ENCODE assay signal across 1 cellular context in genomic region chr6:170584181-170584953, GRCh38.
TF ChIP-seq lines count a peak whose summit lies in the region.

A gene with protein sequence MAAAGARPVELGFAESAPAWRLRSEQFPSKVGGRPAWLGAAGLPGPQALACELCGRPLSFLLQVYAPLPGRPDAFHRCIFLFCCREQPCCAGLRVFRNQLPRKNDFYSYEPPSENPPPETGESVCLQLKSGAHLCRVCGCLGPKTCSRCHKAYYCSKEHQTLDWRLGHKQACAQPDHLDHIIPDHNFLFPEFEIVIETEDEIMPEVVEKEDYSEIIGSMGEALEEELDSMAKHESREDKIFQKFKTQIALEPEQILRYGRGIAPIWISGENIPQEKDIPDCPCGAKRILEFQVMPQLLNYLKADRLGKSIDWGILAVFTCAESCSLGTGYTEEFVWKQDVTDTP (minus strand): TSS chr6:170584637. CDS start chr6:170584581, 56 bp downstream.

TF ChIP-seq in GM23338, 12 proteins besides CTCF, POLR2A, EP300 and RAD21 (continued from another document):
- TF ChIP-seq, protein P1, sequence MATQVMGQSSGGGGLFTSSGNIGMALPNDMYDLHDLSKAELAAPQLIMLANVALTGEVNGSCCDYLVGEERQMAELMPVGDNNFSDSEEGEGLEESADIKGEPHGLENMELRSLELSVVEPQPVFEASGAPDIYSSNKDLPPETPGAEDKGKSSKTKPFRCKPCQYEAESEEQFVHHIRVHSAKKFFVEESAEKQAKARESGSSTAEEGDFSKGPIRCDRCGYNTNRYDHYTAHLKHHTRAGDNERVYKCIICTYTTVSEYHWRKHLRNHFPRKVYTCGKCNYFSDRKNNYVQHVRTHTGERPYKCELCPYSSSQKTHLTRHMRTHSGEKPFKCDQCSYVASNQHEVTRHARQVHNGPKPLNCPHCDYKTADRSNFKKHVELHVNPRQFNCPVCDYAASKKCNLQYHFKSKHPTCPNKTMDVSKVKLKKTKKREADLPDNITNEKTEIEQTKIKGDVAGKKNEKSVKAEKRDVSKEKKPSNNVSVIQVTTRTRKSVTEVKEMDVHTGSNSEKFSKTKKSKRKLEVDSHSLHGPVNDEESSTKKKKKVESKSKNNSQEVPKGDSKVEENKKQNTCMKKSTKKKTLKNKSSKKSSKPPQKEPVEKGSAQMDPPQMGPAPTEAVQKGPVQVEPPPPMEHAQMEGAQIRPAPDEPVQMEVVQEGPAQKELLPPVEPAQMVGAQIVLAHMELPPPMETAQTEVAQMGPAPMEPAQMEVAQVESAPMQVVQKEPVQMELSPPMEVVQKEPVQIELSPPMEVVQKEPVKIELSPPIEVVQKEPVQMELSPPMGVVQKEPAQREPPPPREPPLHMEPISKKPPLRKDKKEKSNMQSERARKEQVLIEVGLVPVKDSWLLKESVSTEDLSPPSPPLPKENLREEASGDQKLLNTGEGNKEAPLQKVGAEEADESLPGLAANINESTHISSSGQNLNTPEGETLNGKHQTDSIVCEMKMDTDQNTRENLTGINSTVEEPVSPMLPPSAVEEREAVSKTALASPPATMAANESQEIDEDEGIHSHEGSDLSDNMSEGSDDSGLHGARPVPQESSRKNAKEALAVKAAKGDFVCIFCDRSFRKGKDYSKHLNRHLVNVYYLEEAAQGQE (IDR thresholded peaks at IDR 0.05; ENCODE audit: unreplicated experiment) = no peak
- no peak for TF ChIP-seq ZNF331 (CRISPR knock-in tag; IDR thresholded peaks at IDR 0.05; ENCODE audit: low read depth)
- no peak for TF ChIP-seq JUNB (IDR thresholded peaks at IDR 0.05; ENCODE audit: unreplicated experiment)
- TF ChIP-seq, protein P2, sequence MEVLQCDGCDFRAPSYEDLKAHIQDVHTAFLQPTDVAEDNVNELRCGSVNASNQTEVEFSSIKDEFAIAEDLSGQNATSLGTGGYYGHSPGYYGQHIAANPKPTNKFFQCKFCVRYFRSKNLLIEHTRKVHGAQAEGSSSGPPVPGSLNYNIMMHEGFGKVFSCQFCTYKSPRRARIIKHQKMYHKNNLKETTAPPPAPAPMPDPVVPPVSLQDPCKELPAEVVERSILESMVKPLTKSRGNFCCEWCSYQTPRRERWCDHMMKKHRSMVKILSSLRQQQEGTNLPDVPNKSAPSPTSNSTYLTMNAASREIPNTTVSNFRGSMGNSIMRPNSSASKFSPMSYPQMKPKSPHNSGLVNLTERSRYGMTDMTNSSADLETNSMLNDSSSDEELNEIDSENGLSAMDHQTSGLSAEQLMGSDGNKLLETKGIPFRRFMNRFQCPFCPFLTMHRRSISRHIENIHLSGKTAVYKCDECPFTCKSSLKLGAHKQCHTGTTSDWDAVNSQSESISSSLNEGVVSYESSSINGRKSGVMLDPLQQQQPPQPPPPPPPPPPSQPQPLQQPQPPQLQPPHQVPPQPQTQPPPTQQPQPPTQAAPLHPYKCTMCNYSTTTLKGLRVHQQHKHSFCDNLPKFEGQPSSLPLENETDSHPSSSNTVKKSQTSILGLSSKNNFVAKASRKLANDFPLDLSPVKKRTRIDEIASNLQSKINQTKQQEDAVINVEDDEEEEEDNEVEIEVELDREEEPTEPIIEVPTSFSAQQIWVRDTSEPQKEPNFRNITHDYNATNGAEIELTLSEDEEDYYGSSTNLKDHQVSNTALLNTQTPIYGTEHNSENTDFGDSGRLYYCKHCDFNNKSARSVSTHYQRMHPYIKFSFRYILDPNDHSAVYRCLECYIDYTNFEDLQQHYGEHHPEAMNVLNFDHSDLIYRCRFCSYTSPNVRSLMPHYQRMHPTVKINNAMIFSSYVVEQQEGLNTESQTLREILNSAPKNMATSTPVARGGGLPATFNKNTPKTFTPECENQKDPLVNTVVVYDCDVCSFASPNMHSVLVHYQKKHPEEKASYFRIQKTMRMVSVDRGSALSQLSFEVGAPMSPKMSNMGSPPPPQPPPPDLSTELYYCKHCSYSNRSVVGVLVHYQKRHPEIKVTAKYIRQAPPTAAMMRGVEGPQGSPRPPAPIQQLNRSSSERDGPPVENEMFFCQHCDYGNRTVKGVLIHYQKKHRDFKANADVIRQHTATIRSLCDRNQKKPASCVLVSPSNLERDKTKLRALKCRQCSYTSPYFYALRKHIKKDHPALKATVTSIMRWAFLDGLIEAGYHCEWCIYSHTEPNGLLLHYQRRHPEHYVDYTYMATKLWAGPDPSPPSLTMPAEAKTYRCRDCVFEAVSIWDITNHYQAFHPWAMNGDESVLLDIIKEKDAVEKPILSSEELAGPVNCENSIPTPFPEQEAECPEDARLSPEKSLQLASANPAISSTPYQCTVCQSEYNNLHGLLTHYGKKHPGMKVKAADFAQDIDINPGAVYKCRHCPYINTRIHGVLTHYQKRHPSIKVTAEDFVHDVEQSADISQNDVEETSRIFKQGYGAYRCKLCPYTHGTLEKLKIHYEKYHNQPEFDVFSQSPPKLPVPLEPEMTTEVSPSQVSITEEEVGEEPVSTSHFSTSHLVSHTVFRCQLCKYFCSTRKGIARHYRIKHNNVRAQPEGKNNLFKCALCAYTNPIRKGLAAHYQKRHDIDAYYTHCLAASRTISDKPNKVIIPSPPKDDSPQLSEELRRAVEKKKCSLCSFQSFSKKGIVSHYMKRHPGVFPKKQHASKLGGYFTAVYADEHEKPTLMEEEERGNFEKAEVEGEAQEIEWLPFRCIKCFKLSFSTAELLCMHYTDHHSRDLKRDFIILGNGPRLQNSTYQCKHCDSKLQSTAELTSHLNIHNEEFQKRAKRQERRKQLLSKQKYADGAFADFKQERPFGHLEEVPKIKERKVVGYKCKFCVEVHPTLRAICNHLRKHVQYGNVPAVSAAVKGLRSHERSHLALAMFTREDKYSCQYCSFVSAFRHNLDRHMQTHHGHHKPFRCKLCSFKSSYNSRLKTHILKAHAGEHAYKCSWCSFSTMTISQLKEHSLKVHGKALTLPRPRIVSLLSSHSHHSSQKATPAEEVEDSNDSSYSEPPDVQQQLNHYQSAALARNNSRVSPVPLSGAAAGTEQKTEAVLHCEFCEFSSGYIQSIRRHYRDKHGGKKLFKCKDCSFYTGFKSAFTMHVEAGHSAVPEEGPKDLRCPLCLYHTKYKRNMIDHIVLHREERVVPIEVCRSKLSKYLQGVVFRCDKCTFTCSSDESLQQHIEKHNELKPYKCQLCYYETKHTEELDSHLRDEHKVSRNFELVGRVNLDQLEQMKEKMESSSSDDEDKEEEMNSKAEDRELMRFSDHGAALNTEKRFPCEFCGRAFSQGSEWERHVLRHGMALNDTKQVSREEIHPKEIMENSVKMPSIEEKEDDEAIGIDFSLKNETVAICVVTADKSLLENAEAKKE (CRISPR knock-in tag; IDR thresholded peaks at IDR 0.05) = no peak
- TF ChIP-seq ZNF114 (CRISPR knock-in tag; IDR thresholded peaks at IDR 0.05) = no peak
